ENCODE assay signal across 9 cellular contexts in the genomic region with DNA sequence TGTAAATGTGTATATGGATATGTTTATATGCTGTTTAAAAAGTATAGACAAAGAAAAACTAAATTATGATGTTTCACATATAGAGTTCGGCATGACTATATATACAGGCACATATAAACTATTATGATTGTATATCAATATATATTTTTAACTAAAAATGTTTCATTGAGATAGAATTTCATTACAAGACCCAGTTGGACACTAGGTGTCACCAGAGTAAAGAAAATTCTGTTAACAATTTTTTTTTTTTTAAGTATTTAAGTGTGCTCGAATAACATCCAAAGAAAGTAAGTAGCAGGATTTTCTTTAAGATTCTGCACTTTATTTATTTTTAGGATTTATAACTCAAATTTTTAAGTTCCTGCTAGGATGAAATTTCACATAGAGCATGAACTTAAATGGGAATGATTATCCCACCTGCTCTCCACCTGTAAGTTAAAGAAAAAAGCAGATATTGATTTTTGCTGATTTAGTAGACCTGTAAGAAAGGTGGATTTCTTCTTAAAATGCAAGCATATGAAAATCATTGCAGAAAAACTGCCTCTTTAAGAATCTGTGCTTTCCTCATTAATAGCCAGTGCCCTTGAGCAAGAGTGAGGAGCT.
DNase-seq lines count a peak whose midpoint lies in the region; ATAC-seq, FAIRE-seq and TF ChIP-seq lines count a peak whose summit lies in the region.
"Had no signal": no experiment of that assay in that cellular context is flagged by ENCODE, and none has a peak within 500 bp of the region (broad histone marks: within the 10 kb centered on the region; RNA-seq: fewer than 3 reads in every experiment).

No MANE protein-coding gene starts in this region.

- H3K9me3 ChIP-seq in PC-3 (ENCODE audit: low read length), result no peaks in the 10 kb centered on the region
- no peaks in the 10 kb centered on the region for H3K9me3 ChIP-seq in smooth muscle cell (replicated peaks; ENCODE audit: low read depth)
- H3K9me3 ChIP-seq in spleen, result no peaks in the 10 kb centered on the region

- intact Hi-C loops in PC-3 (cut with micrococcal nuclease), result loop anchor here (1.0 to 5.0 kb wide), 5 partner anchors 159 to 1423 kb away; no protein-coding TSS in a partner anchor
- intact Hi-C loops in spleen (cut with DNase I; ENCODE audit: low total_unique reads), result no loop called here

- no peak for FAIRE-seq in GM12891 (lab: Jason Lieb, UNC)

- DNase-seq in NCI-H510A treated with DMSO at 0.1 percent for 48 hours (lab: John Stamatoyannopoulos, UW), result peak; percentile 16
- no peak for DNase-seq in NCI-H510A (lab: John Stamatoyannopoulos, UW)
- peak; percentile 78 for DNase-seq in PC-3
- peak; percentile 3 to 21 for DNase-seq in erythroblast (lab: John Stamatoyannopoulos, UW)
- DNase-seq in smooth muscle cell (lab: John Stamatoyannopoulos, UW; ENCODE audit: unreplicated experiment), result no peak
- no peak for DNase-seq in spleen
- DNase-seq in GM12891 (ENCODE audit: insufficient read length, low spot score), result no peak
- DNase-seq: CD4-positive, alpha-beta T cell had no signal

- H3K9ac ChIP-seq in PC-3 (ENCODE audit: low read length) (no peak overlapping the region), smooth muscle cell (ENCODE audit: low read depth) (no peak overlapping the region)

- H3F3A ChIP-seq in PC-3 (ENCODE audit: low read length, unreplicated experiment) (no peaks in the 10 kb centered on the region), smooth muscle cell (ENCODE audit: low read depth) (no peaks in the 10 kb centered on the region)

- CTCF ChIA-PET in PC-3 (lab: Charles Lee), result interaction anchor here (0.6 kb wide), 2 partner anchors 524 to 1021 kb away, joined by 9 read pairs; no protein-coding TSS in a partner anchor

- WGBS in smooth muscle cell (ENCODE audit: low lambda C conversion rate), result 42% methylated on average over 2 of the region's 2 CpGs
- 18 to 36% (median 23%) methylated on average over 2 of the region's 2 CpGs for WGBS in spleen, 5 donors

- H3K27ac ChIP-seq in PC-3 (ENCODE audit: low read length) (no peak overlapping the region), smooth muscle cell (ENCODE audit: low read depth) (no peak overlapping the region), spleen (no peak overlapping the region)

- H3K4me1 ChIP-seq in PC-3 (ENCODE audit: insufficient read depth, low read length) (peaks cover 9% of the 10 kb centered on the region; the same call in 1 of the 2 replicates), smooth muscle cell (ENCODE audit: low read depth) (no peaks in the 10 kb centered on the region), spleen (no peaks in the 10 kb centered on the region)

- H3K36me3 ChIP-seq in PC-3 (ENCODE audit: low read depth, low read length) (no peaks in the 10 kb centered on the region), smooth muscle cell (ENCODE audit: low read depth) (no peaks in the 10 kb centered on the region), spleen (no peaks in the 10 kb centered on the region)

- H3K4me2 ChIP-seq in PC-3 (ENCODE audit: low read length) (no peak overlapping the region), smooth muscle cell (no peak overlapping the region)

- no peaks in the 10 kb centered on the region for H3K79me2 ChIP-seq in PC-3 (ENCODE audit: low read length)
- H3K79me2 ChIP-seq in smooth muscle cell (ENCODE audit: low read depth), result no peaks in the 10 kb centered on the region

- H2AFZ ChIP-seq in PC-3 (ENCODE audit: low read length) (no peak overlapping the region), smooth muscle cell (ENCODE audit: low read depth) (no peak overlapping the region)

- no TSS peak for BruUV-seq in PC-3 (replicated peaks; lab: Mats Ljungman, UMichigan)

- no peaks in the 10 kb centered on the region for H3K27me3 ChIP-seq in PC-3 (ENCODE audit: low read length)
- no peaks in the 10 kb centered on the region for H3K27me3 ChIP-seq in smooth muscle cell (ENCODE audit: low read depth)
- H3K27me3 ChIP-seq in spleen (replicated peaks in 1 of 7), result no peaks in the 10 kb centered on the region

- no peak overlapping the region for H3K4me3 ChIP-seq in PC-3 (ENCODE audit: low read length)
- no peak overlapping the region for H3K4me3 ChIP-seq in smooth muscle cell
- H3K4me3 ChIP-seq in spleen, result no peak overlapping the region

- POLR2A ChIA-PET in PC-3 (lab: Charles Lee; ENCODE audit: unreplicated experiment), result interaction anchor here (0.6 kb wide), 1 partner anchor 958 kb away, joined by 5 read pairs; no protein-coding TSS in a partner anchor

- H4K20me1 ChIP-seq in PC-3 (ENCODE audit: low read length), result no peaks in the 10 kb centered on the region
- no peaks in the 10 kb centered on the region for H4K20me1 ChIP-seq in smooth muscle cell (ENCODE audit: low read depth)

- TF ChIP-seq CTCF in PC-3 (conservative IDR thresholded peaks at IDR 0.05; ENCODE audit: low read depth, low read length), result peak; percentile 71
- peak; percentile 58 for TF ChIP-seq CTCF in smooth muscle cell (IDR thresholded peaks at IDR 0.05; ENCODE audit: borderline replicate concordance, insufficient read depth, poor library complexity, severe bottlenecking)
- peak in 1 of 11 experiments; percentile 25 for TF ChIP-seq CTCF in spleen (IDR thresholded peaks at IDR 0.05 in 8 of 11, conservative IDR thresholded peaks at IDR 0.05 in 3 of 11)

- ATAC-seq in PC-3 (no peak), GM19035 (IDR thresholded peaks at IDR 0.05; ENCODE audit: unreplicated experiment) (no peak)

- TF ChIP-seq POLR2A in erythroblast (IDR thresholded peaks at IDR 0.05; ENCODE audit: low read length) (no peak), spleen (IDR thresholded peaks at IDR 0.05) (no peak), GM12891 (IDR thresholded peaks at IDR 0.05; ENCODE audit: low read depth, low read length) (no peak)

- H3K9me2 ChIP-seq in PC-3 (replicated peaks; ENCODE audit: low read length), result no peaks in the 10 kb centered on the region

TF ChIP-seq in GM12891, 5 proteins besides CTCF, POLR2A, EP300 and RAD21:
- TF ChIP-seq TAF1 (IDR thresholded peaks at IDR 0.05; ENCODE audit: low read depth, low read length), result no peak
- TF ChIP-seq PAX5 (IDR thresholded peaks at IDR 0.05; ENCODE audit: insufficient read depth, low read length, severe bottlenecking), result no peak
- TF ChIP-seq POU2F2 (IDR thresholded peaks at IDR 0.05; ENCODE audit: low read depth, low read length), result no peak
- no peak for TF ChIP-seq SPI1 (IDR thresholded peaks at IDR 0.05; ENCODE audit: low read depth, low read length)
- TF ChIP-seq POLR2AphosphoS5 (IDR thresholded peaks at IDR 0.05; ENCODE audit: low read depth, low read length), result no peak

Comparison
In these comparisons a context has a peak if more than half of its experiments do, and no peak if none do; other contexts are left out.
1. DNase-seq: peak in NCI-H510A treated with DMSO at 0.1 percent for 48 hours (single experiment), PC-3 (single experiment) and erythroblast (2 of 2); none in NCI-H510A (single experiment), smooth muscle cell (single experiment), spleen (single experiment) and GM12891 (single experiment).